In the genomic region with DNA sequence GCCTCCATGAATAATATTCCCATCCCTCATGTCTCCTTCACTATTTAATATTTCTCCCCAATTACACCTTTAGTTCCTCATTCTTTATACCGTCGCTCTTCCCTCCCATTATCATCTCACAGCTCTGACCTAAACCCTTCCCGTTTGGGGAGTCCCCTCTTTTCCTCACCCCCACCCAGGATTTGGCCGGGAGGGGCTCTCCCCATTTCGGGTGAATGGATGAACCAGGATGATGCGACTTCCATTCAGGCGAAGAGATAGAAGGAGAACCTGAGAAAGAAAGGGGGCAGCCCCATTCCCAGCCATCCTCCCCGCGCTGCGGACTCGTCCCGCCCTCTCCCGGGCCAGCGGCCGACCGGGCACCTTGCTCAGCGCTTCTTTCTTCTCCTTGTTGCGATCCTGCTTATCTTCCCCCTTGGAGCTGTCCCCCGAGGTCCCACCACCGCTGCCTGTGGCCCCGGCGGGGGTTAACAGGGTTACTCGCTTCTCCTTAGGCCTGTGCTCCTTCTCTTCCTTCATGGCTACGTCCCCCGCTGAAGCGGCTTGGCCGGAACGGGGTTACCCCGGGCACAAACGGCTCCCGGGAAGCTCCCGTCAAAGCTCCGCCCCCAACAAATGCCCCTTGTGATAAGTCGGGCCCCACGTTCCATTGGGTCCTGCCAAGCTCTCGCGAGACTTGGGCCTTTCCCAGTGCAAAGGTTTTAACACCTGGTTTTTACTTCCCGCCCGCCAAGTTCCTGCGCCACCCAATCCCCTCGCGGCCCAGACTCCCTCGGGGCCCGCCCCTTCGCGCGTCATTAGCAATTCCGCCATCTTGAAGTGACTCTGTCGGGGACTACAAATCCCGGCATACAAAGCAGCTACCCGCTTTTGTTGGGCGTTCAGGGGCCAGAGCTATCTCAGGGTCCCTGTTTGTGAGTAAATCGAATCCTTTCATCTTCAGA, we compare ENCODE assay signal across 8 cellular contexts.
A peak's percentile ranks its signal among the peaks of the same experiment; 100 is the strongest.
DNase-seq lines count a peak whose midpoint lies in the region; ATAC-seq and TF ChIP-seq lines count a peak whose summit lies in the region.

Gene UPF3B (minus strand): TSS at position 554 of the 944 bp plus-strand sequence. CDS start 35 bp downstream, at position 519.

- no peak for TF ChIP-seq CTCF in AG09319 (IDR thresholded peaks at IDR 0.05; ENCODE audit: low read depth, low read length)

- peak; percentile 97 for ATAC-seq in GM19035 (IDR thresholded peaks at IDR 0.05; ENCODE audit: unreplicated experiment)
- peak; percentile 96 for ATAC-seq in HG03354 (IDR thresholded peaks at IDR 0.05; ENCODE audit: poor library complexity, severe bottlenecking, unreplicated experiment)

- DNase-seq in AG09319 (ENCODE audit: extremely low read depth, low read depth) (peak; percentile 96), NCI-H446 treated with DMSO at 0.1 percent for 48 hours (lab: John Stamatoyannopoulos, UW) (peak; percentile 96), cerebellar nuclear complex (lab: John Stamatoyannopoulos, UW) (peak; percentile 75 to 86), islet precursor cell (peak; percentile 99)
- DNase-seq in activated CD4-positive, CD25-positive, alpha-beta regulatory T cell treated with anti-CD3 and anti-CD28 coated beads, Interleukin-2, amount 50 U/mL, for 72 hours: peak; percentile 87
- DNase-seq in stimulated activated CD4-positive, alpha-beta T cell treated with anti-CD3 and anti-CD28 coated beads, Interleukin-12 subunit alpha, Interleukin-12 subunit beta, amount 100 ng/mL, for 48 hours (ENCODE audit: low read depth in 2 of 3, low spot score in 1 of 3): peak; percentile 81 to 93 (median 89)

Comparison
In these comparisons a context has a peak if more than half of its experiments do, and no peak if none do; other contexts are left out.
1. Peak in every context shown above with its lines: DNase-seq and ATAC-seq.